ENCODE assay signal across 31 cellular contexts in genomic region chr14:88388741-88389282, GRCh38.
"Had no signal": no experiment of that assay in that cellular context is flagged by ENCODE, and none has a peak within 500 bp of the region (broad histone marks: within the 10 kb centered on the region; RNA-seq: fewer than 3 reads in every experiment).

No MANE protein-coding gene starts in this region.

- H3K9ac ChIP-seq: neural progenitor cell, parathyroid adenoma had no signal

- ATAC-seq: effector memory CD8-positive, alpha-beta T cell; esophagus mucosa; gastrocnemius medialis; left ventricle myocardium superior; mucosa of descending colon; natural killer cell treated with Interleukin-12 subunit alpha and Interleukin-12 subunit beta and Interleukin-15 and Interleukin-18, amount 100 ng/mL, for 72 hours; sciatic nerve; stimulated activated naive CD8-positive, alpha-beta T cell treated with anti-CD3 and anti-CD28 coated beads, Interleukin-15, amount 100 ng/mL, for 72 hours; upper lobe of right lung had no signal

- FAIRE-seq: keratinocyte had no signal

- H3K27me3 Mint-ChIP-seq: effector memory CD8-positive, alpha-beta T cell; memory B cell; natural killer cell treated with Interleukin-12 subunit alpha and Interleukin-12 subunit beta and Interleukin-15 and Interleukin-18, amount 100 ng/mL, for 72 hours had no signal

- H3K27ac Mint-ChIP-seq: memory B cell; mesothelial cell of epicardium; natural killer cell treated with Interleukin-12 subunit alpha and Interleukin-12 subunit beta and Interleukin-15 and Interleukin-18, amount 100 ng/mL, for 72 hours; neural progenitor cell; stimulated activated naive CD8-positive, alpha-beta T cell treated with anti-CD3 and anti-CD28 coated beads, Interleukin-15, amount 100 ng/mL, for 72 hours had no signal

- H2AFZ ChIP-seq: neural progenitor cell, parathyroid adenoma had no signal

- H3K4me3 ChIP-seq: colonic mucosa, gastrocnemius medialis, lung, mucosa of descending colon, neural progenitor cell, prostate gland, right atrium auricular region, smooth muscle cell, suprapubic skin, transverse colon, upper lobe of right lung, uterus had no signal

- H3K79me2 ChIP-seq: parathyroid adenoma had no signal

- H3K9me3 ChIP-seq: colonic mucosa, gastrocnemius medialis, mucosa of descending colon, prostate gland, right atrium auricular region, suprapubic skin, transverse colon, upper lobe of right lung, uterus had no signal

- H3K4me3 Mint-ChIP-seq: effector memory CD8-positive, alpha-beta T cell; memory B cell; mesothelial cell of epicardium; natural killer cell treated with Interleukin-12 subunit alpha and Interleukin-12 subunit beta and Interleukin-15 and Interleukin-18, amount 100 ng/mL, for 72 hours; neural progenitor cell; stimulated activated naive CD8-positive, alpha-beta T cell treated with anti-CD3 and anti-CD28 coated beads, Interleukin-15, amount 100 ng/mL, for 72 hours had no signal

- H3K4me2 ChIP-seq: neural progenitor cell, smooth muscle cell had no signal

- H3K27me3 ChIP-seq: colonic mucosa, gastrocnemius medialis, right atrium auricular region, suprapubic skin, transverse colon, upper lobe of right lung, uterus had no signal

- H3K36me3 ChIP-seq: colonic mucosa, neural progenitor cell, prostate gland, right atrium auricular region, suprapubic skin, transverse colon, uterus had no signal

- H3K27ac ChIP-seq: colonic mucosa, epithelial cell of prostate, gastrocnemius medialis, neural progenitor cell, parathyroid adenoma, prostate gland, right atrium auricular region, suprapubic skin, transverse colon, upper lobe of right lung, uterus had no signal

- H3K4me1 ChIP-seq: colonic mucosa, prostate gland, upper lobe of right lung, uterus had no signal

- DNase-seq: colonic mucosa; effector memory CD8-positive, alpha-beta T cell; foreskin fibroblast; gastrocnemius medialis; head of caudate nucleus; left ventricle myocardium superior; mucosa of descending colon; naive B cell; stimulated activated CD4-positive, alpha-beta T cell treated with anti-CD3 and anti-CD28 coated beads, Interleukin-12 subunit alpha, Interleukin-12 subunit beta, amount 100 ng/mL, for 4 hours; stimulated activated CD4-positive, alpha-beta T cell treated with anti-CD3 and anti-CD28 coated beads, Interleukin-1b, Interleukin-23, amount 100 ng/mL, for 48 hours; stimulated activated CD4-positive, alpha-beta T cell treated with anti-CD3 and anti-CD28 coated beads, Interleukin-4, amount 100 ng/mL, for 1 hour; stimulated activated CD8-positive, alpha-beta memory T cell treated with anti-CD3 and anti-CD28 coated beads, Interleukin-4, amount 100 ng/mL, for 48 hours; stimulated activated naive CD4-positive, alpha-beta T cell; stimulated activated naive CD8-positive, alpha-beta T cell treated with anti-CD3 and anti-CD28 coated beads, Interleukin-15, amount 100 ng/mL, for 72 hours; transverse colon; upper lobe of right lung; uterus had no signal

- H3K9me3 Mint-ChIP-seq: effector memory CD8-positive, alpha-beta T cell; memory B cell; mesothelial cell of epicardium; naive B cell; natural killer cell treated with Interleukin-12 subunit alpha and Interleukin-12 subunit beta and Interleukin-15 and Interleukin-18, amount 100 ng/mL, for 72 hours; neural progenitor cell; stimulated activated naive CD8-positive, alpha-beta T cell treated with anti-CD3 and anti-CD28 coated beads, Interleukin-15, amount 100 ng/mL, for 72 hours had no signal

- H3K36me3 Mint-ChIP-seq: memory B cell; naive B cell; natural killer cell treated with Interleukin-12 subunit alpha and Interleukin-12 subunit beta and Interleukin-15 and Interleukin-18, amount 100 ng/mL, for 72 hours had no signal
